8 cellular contexts compared by ENCODE assay signal in genomic region chr6:75244063-75244575, GRCh38. TPM values are rescaled to one million over a fixed set of nuclear protein-coding genes. Genes with fewer than 3 reads are reported as not detected.
DNase-seq lines count a peak whose midpoint lies in the region; ATAC-seq and TF ChIP-seq lines count a peak whose summit lies in the region.

No MANE protein-coding gene starts in this region.

- H3K9me3 ChIP-seq in HUES48 (ENCODE audit: control insufficient read depth, insufficient read depth, low read length) (no peaks in the 10 kb centered on the region), ascending aorta (no peaks in the 10 kb centered on the region), thoracic aorta (no peaks in the 10 kb centered on the region)

- intact Hi-C loops in Right ventricle myocardium inferior (cut with DNase I): loop anchor here (10.0 kb wide), 1 partner anchor 1589 kb away; the partner anchor contains the start of gene SLC17A5
- intact Hi-C loops in cardiac septum (cut with DNase I): no loop called here
- intact Hi-C loops in ascending aorta (cut with DNase I): no loop called here

- H3K27ac ChIP-seq in HUES48 (ENCODE audit: low read depth, low read length) (peak overlapping the region; percentile 95), ascending aorta (peak overlapping the region; percentile 85 to 87), thoracic aorta (peak overlapping the region; percentile 87 to 92)

- H3K9ac ChIP-seq in HUES48 (ENCODE audit: low read depth, low read length): peak overlapping the region; percentile 73

- H3K27me3 ChIP-seq in HUES48 (ENCODE audit: control insufficient read depth, insufficient read depth, low read length) (no peaks in the 10 kb centered on the region), ascending aorta (no peaks in the 10 kb centered on the region), kidney epithelial cell (ENCODE audit: control insufficient read depth, insufficient read depth, low read length) (no peaks in the 10 kb centered on the region), thoracic aorta (replicated peaks; ENCODE audit: insufficient read depth) (no peaks in the 10 kb centered on the region)

- peaks cover 24% of the 10 kb centered on the region for H3K36me3 ChIP-seq in HUES48 (ENCODE audit: control insufficient read depth, insufficient read depth, low read length)
- H3K36me3 ChIP-seq in ascending aorta: peaks cover 10 to 11% of the 10 kb centered on the region in 2 donors
- no peaks in the 10 kb centered on the region for H3K36me3 ChIP-seq in kidney epithelial cell (ENCODE audit: control insufficient read depth, insufficient read depth, low read length)
- H3K36me3 ChIP-seq in thoracic aorta: peaks cover under 1% of the 10 kb centered on the region

- H3K4me1 ChIP-seq in HUES48 (ENCODE audit: control insufficient read depth, insufficient read depth, low read length): peaks cover 9% of the 10 kb centered on the region
- peaks cover 0 to 12% of the 10 kb centered on the region in 2 donors for H3K4me1 ChIP-seq in ascending aorta
- H3K4me1 ChIP-seq in thoracic aorta (ENCODE audit: control insufficient read depth in 1 of 2, low read depth in 2 of 2): peaks cover 20% of the 10 kb centered on the region in 2 donors

- ATAC-seq in Right ventricle myocardium inferior (peak; percentile 26), thoracic aorta (ENCODE audit: insufficient number of reproducible peaks, low FRiP score, low read depth) (peak; percentile 21), HG03469 (IDR thresholded peaks at IDR 0.05; ENCODE audit: unreplicated experiment) (no peak)

- H3K4me3 ChIP-seq in HUES48 (ENCODE audit: low read depth, low read length) (peak overlapping the region; percentile 99), ascending aorta (peak overlapping the region; percentile 81), kidney epithelial cell (ENCODE audit: low read depth, low read length) (peak overlapping the region; percentile 62), thoracic aorta (peak overlapping the region; percentile 81)

- no peak for DNase-seq in Right ventricle myocardium inferior (ENCODE audit: missing footprints)
- DNase-seq in cardiac septum (ENCODE audit: low spot score): no peak
- no peak for DNase-seq in ascending aorta (ENCODE audit: low spot score in 2 of 2)
- no peak for DNase-seq in kidney epithelial cell (ENCODE audit: low read depth)
- DNase-seq in thoracic aorta (ENCODE audit: low spot score): no peak
- DNase-seq in NAMALWA (ENCODE audit: low spot score): no peak

- no peak for TF ChIP-seq CTCF in ascending aorta (IDR thresholded peaks at IDR 0.05)
- no peak for TF ChIP-seq CTCF in kidney epithelial cell (IDR thresholded peaks at IDR 0.05; ENCODE audit: insufficient read depth, low read length, poor library complexity, severe bottlenecking)
- TF ChIP-seq CTCF in thoracic aorta (IDR thresholded peaks at IDR 0.05): no peak

RNA-seq across cellular contexts. Expression of gene COX7A2, which starts 0.5 kb away (rescaled TPM):
- total RNA-seq in Right ventricle myocardium inferior: 969 TPM
- total RNA-seq in cardiac septum: 890 TPM
- total RNA-seq in ascending aorta: 360 TPM
- 171 and 181 TPM in 2 replicates for total RNA-seq in kidney epithelial cell
- 100 to 1,000 TPM; 101 to 643 TPM for total RNA-seq in thoracic aorta

RNA-seq across cellular contexts. Expression of gene COL12A1, which starts 38.3 kb away (rescaled TPM):
- total RNA-seq in Right ventricle myocardium inferior (15.5 TPM), cardiac septum (40.3 TPM), ascending aorta (140 TPM), kidney epithelial cell (19.2 and 24.3 TPM in 2 replicates), thoracic aorta (100 to 1,000 TPM in 1 of 2 donors, 10 to 100 TPM in 1; 92.3 to 131 TPM)

RNA-seq across cellular contexts. Expression of gene TMEM30A, which starts 40.5 kb away (rescaled TPM):
- total RNA-seq in Right ventricle myocardium inferior (45.2 TPM), cardiac septum (57.4 TPM), ascending aorta (54.8 TPM), kidney epithelial cell (88.9 TPM in 2 replicates), thoracic aorta (100 to 1,000 TPM; 112 to 123 TPM)
